8 cellular contexts compared by ENCODE assay signal in genomic region chr7:111486472-111487142, GRCh38.
DNase-seq lines count a peak whose midpoint lies in the region; ATAC-seq and TF ChIP-seq lines count a peak whose summit lies in the region.

No MANE protein-coding gene starts in this region.

- no peak overlapping the region for H3K27ac ChIP-seq in C4-2B
- H3K27ac ChIP-seq in liver (ENCODE audit: low read depth in 1 of 2, low read length in 2 of 2) = no peak overlapping the region

- peak; percentile 80 for DNase-seq in NCI-H748 treated with DMSO at 0.1 percent for 48 hours (lab: John Stamatoyannopoulos, UW)
- peak; percentile 75 to 80 for DNase-seq in cardiac fibroblast (ENCODE audit: low read depth in 2 of 2)
- DNase-seq in activated T-cell treated with anti-CD3 and anti-CD28 coated beads for 4 hours = no peak

- TF ChIP-seq CTCF in C4-2B (conservative IDR thresholded peaks at IDR 0.05) = peak; percentile 91
- TF ChIP-seq CTCF in cardiac fibroblast (IDR thresholded peaks at IDR 0.05; ENCODE audit: low read depth, low read length) = peak; percentile 69
- peak; percentile 81 for TF ChIP-seq CTCF in liver (IDR thresholded peaks at IDR 0.05; ENCODE audit: low read depth, low read length, missing input control)

- TF ChIP-seq RAD21 in liver (IDR thresholded peaks at IDR 0.05) = peak; percentile 89 to 91

- no peaks in the 10 kb centered on the region for H3K36me3 ChIP-seq in liver (ENCODE audit: control insufficient read depth in 4 of 4, insufficient read depth in 3 of 4, low read depth in 1 of 4, low read length in 3 of 4)

- no peaks in the 10 kb centered on the region for H3K4me1 ChIP-seq in liver (ENCODE audit: control insufficient read depth in 4 of 4, insufficient read depth in 4 of 4, low read length in 3 of 4)

- no peak overlapping the region for H3K4me3 ChIP-seq in cardiac fibroblast (replicated peaks in 1 of 2; ENCODE audit: low read depth in 2 of 2, low read length in 2 of 2)
- no peak overlapping the region for H3K4me3 ChIP-seq in liver (ENCODE audit: low read depth in 1 of 3, low read length in 3 of 3)

- H3K9ac ChIP-seq in liver (ENCODE audit: low read depth in 1 of 2, low read length in 2 of 2) = no peak overlapping the region

- no peaks in the 10 kb centered on the region for H3K27me3 ChIP-seq in liver (ENCODE audit: control insufficient read depth in 4 of 4, insufficient read depth in 4 of 4, low read length in 3 of 4)

- ATAC-seq in GM18511 (IDR thresholded peaks at IDR 0.05; ENCODE audit: unreplicated experiment) (peak; percentile 79), HG03571 (IDR thresholded peaks at IDR 0.05; ENCODE audit: unreplicated experiment) (peak; percentile 71), HG03045 (IDR thresholded peaks at IDR 0.05; ENCODE audit: unreplicated experiment) (no peak)

- H3K9me3 ChIP-seq in liver (ENCODE audit: control insufficient read depth in 4 of 4, low read length in 3 of 4) = no peaks in the 10 kb centered on the region

TF ChIP-seq in liver, 16 proteins besides CTCF, POLR2A, EP300 and RAD21:
- TF ChIP-seq HNF4A (conservative IDR thresholded peaks at IDR 0.05) = peak in 1 of 2 donors; percentile 5
- TF ChIP-seq ATF3 (IDR thresholded peaks at IDR 0.05) = no peak
